Comparison of ENCODE assay signal across 30 cellular contexts in the genomic region with DNA sequence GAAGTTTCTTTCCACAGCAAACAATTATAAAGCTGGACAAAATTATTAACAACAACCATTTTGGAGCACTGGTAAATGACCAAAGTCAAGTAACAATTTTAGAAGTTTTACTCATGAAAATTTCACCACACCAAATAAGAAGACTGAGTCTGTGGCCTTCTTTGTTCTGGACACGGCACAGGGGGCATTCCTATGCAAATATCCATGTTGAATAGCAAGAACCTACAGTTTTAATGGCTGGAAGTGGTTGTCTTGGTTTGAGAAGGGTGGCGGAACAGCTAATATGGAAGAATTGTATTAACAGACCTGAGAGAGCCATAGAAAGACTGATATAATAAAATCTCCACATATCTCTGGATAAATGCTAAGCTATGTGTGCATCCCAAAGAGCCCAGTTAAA.
"Had no signal": no experiment of that assay in that cellular context is flagged by ENCODE, and none has a peak within 500 bp of the region (broad histone marks: within the 10 kb centered on the region; RNA-seq: fewer than 3 reads in every experiment).

No MANE protein-coding gene starts in this region.

- DNase-seq: naive B cell; naive thymus-derived CD8-positive, alpha-beta T cell; nephron progenitor cell; occipital lobe; ovary; posterior cingulate gyrus; psoas muscle; right cardiac atrium; right lobe of liver; sigmoid colon; small intestine; stimulated activated CD4-positive, alpha-beta T cell treated with anti-CD3 and anti-CD28 coated beads, Interleukin-15, amount 100 ng/mL, for 24 hours; stimulated activated CD4-positive, alpha-beta T cell treated with anti-CD3 and anti-CD28 coated beads, Interleukin-2, amount 100 ng/mL, for 24 hours; stimulated activated CD4-positive, alpha-beta T cell treated with anti-CD3 and anti-CD28 coated beads, Interleukin-2, amount 100 ng/mL, for 48 hours; stimulated activated CD4-positive, alpha-beta T cell treated with anti-CD3 and anti-CD28 coated beads, Interleukin-4, amount 100 ng/mL, for 24 hours; stimulated activated naive B cell treated with anti-CD40 and anti-IgM and Interleukin-4, amounts not matched to agents 10 μg/mL and 1 μg/mL and 100 μg/mL, for 72 hours; stimulated activated naive CD4-positive, alpha-beta T cell treated with Interleukin-2 at 50 U/mL for 16 hours; stomach; tibial artery; transverse colon; upper lobe of right lung; uterus had no signal

- H2AFZ ChIP-seq: parathyroid adenoma had no signal

- H3K79me2 ChIP-seq: parathyroid adenoma had no signal

- H3K4me3 ChIP-seq: ovary, psoas muscle, right lobe of liver, sigmoid colon, stomach, thoracic aorta, tibial artery, transverse colon, upper lobe of right lung, uterus had no signal

- H3K27ac ChIP-seq: ovary, parathyroid adenoma, psoas muscle, right lobe of liver, sigmoid colon, stomach, thoracic aorta, tibial artery, transverse colon, upper lobe of right lung, uterus had no signal

- FAIRE-seq: small intestine had no signal

- H3K27me3 Mint-ChIP-seq: type B pancreatic cell had no signal

- H3K9me3 ChIP-seq: ovary, psoas muscle, right lobe of liver, sigmoid colon, stomach, thoracic aorta, tibial artery, transverse colon, upper lobe of right lung, uterus had no signal

- H3K9me3 Mint-ChIP-seq: natural killer cell treated with Interleukin-12 subunit alpha and Interleukin-12 subunit beta and Interleukin-15 and Interleukin-18, amount 100 ng/mL, for 72 hours; nephron progenitor cell; stimulated activated effector memory CD8-positive, alpha-beta T cell treated with anti-CD3 and anti-CD28 coated beads, Interleukin-12 subunit alpha, Interleukin-12 subunit beta, amount 100 ng/mL, for 72 hours; stimulated activated naive B cell treated with anti-CD40 and anti-IgM and Interleukin-4, amounts not matched to agents 10 μg/mL and 1 μg/mL and 100 μg/mL, for 72 hours; stimulated activated naive CD8-positive, alpha-beta T cell treated with anti-CD3 and anti-CD28 coated beads, Interleukin-15, Interleukin-2, amounts not matched to agents 100 ng/mL and 50 ng/mL, for 24 hours; type B pancreatic cell had no signal

- H3K36me3 Mint-ChIP-seq: naive thymus-derived CD8-positive, alpha-beta T cell; natural killer cell treated with Interleukin-12 subunit alpha and Interleukin-12 subunit beta and Interleukin-15 and Interleukin-18, amount 100 ng/mL, for 72 hours; stimulated activated effector memory CD8-positive, alpha-beta T cell treated with anti-CD3 and anti-CD28 coated beads, Interleukin-12 subunit alpha, Interleukin-12 subunit beta, amount 100 ng/mL, for 72 hours; stimulated activated naive B cell treated with anti-CD40 and anti-IgM and Interleukin-4, amounts not matched to agents 10 μg/mL and 1 μg/mL and 100 μg/mL, for 72 hours; type B pancreatic cell had no signal

- H3K36me3 ChIP-seq: ovary, right lobe of liver, sigmoid colon, stomach, thoracic aorta, tibial artery, transverse colon, upper lobe of right lung, uterus had no signal

- H3K27me3 ChIP-seq: ovary, right lobe of liver, sigmoid colon, stomach, tibial artery, transverse colon, upper lobe of right lung, uterus had no signal

- H3K9ac ChIP-seq: parathyroid adenoma had no signal

- H3K27ac Mint-ChIP-seq: naive thymus-derived CD8-positive, alpha-beta T cell; natural killer cell treated with Interleukin-12 subunit alpha and Interleukin-12 subunit beta and Interleukin-15 and Interleukin-18, amount 100 ng/mL, for 72 hours; nephron progenitor cell; progenitor cell of endocrine pancreas; stimulated activated effector memory CD8-positive, alpha-beta T cell treated with anti-CD3 and anti-CD28 coated beads, Interleukin-12 subunit alpha, Interleukin-12 subunit beta, amount 100 ng/mL, for 72 hours; stimulated activated naive B cell treated with anti-CD40 and anti-IgM and Interleukin-4, amounts not matched to agents 10 μg/mL and 1 μg/mL and 100 μg/mL, for 72 hours; stimulated activated naive CD8-positive, alpha-beta T cell treated with anti-CD3 and anti-CD28 coated beads, Interleukin-15, Interleukin-2, amounts not matched to agents 100 ng/mL and 50 ng/mL, for 24 hours; type B pancreatic cell had no signal

- H3K4me1 ChIP-seq: right lobe of liver, sigmoid colon, stomach, transverse colon, upper lobe of right lung, uterus had no signal

- H3K4me3 Mint-ChIP-seq: naive B cell; naive thymus-derived CD8-positive, alpha-beta T cell; natural killer cell treated with Interleukin-12 subunit alpha and Interleukin-12 subunit beta and Interleukin-15 and Interleukin-18, amount 100 ng/mL, for 72 hours; nephron progenitor cell; neural crest cell; stimulated activated effector memory CD8-positive, alpha-beta T cell treated with anti-CD3 and anti-CD28 coated beads, Interleukin-12 subunit alpha, Interleukin-12 subunit beta, amount 100 ng/mL, for 72 hours; stimulated activated naive B cell treated with anti-CD40 and anti-IgM and Interleukin-4, amounts not matched to agents 10 μg/mL and 1 μg/mL and 100 μg/mL, for 72 hours; stimulated activated naive CD8-positive, alpha-beta T cell treated with anti-CD3 and anti-CD28 coated beads, Interleukin-15, Interleukin-2, amounts not matched to agents 100 ng/mL and 50 ng/mL, for 24 hours; type B pancreatic cell had no signal

- H3K4me1 Mint-ChIP-seq: naive B cell; stimulated activated naive B cell treated with anti-CD40 and anti-IgM and Interleukin-4, amounts not matched to agents 10 μg/mL and 1 μg/mL and 100 μg/mL, for 72 hours had no signal

- ATAC-seq: naive thymus-derived CD8-positive, alpha-beta T cell; natural killer cell treated with Interleukin-12 subunit alpha and Interleukin-12 subunit beta and Interleukin-15 and Interleukin-18, amount 100 ng/mL, for 72 hours; psoas muscle; right cardiac atrium; right lobe of liver; stimulated activated effector memory CD8-positive, alpha-beta T cell treated with anti-CD3 and anti-CD28 coated beads, Interleukin-12 subunit alpha, Interleukin-12 subunit beta, amount 100 ng/mL, for 72 hours; stimulated activated naive B cell treated with anti-CD40 and anti-IgM and Interleukin-4, amounts not matched to agents 10 μg/mL and 1 μg/mL and 100 μg/mL, for 72 hours; upper lobe of right lung had no signal
